In genomic region chr18:73638709-73639108, GRCh38 we compare ENCODE assay signal across 22 cellular contexts.
DNase-seq lines count a peak whose midpoint lies in the region; ATAC-seq and TF ChIP-seq lines count a peak whose summit lies in the region.
"Had no signal": no experiment of that assay in that cellular context is flagged by ENCODE, and none has a peak within 500 bp of the region (broad histone marks: within the 10 kb centered on the region; RNA-seq: fewer than 3 reads in every experiment).

No MANE protein-coding gene starts in this region.

- no peaks in the 10 kb centered on the region for H3K79me1 ChIP-seq in mesenchymal stem cell (replicated peaks; ENCODE audit: low read length, poor library complexity, severe bottlenecking)

- no peaks in the 10 kb centered on the region for H3K9me3 ChIP-seq in mesenchymal stem cell (ENCODE audit: control insufficient read depth, low read length)
- H3K9me3 ChIP-seq: sigmoid colon, thoracic aorta had no signal

- H3K27ac ChIP-seq in RWPE1, result no peak overlapping the region
- H3K27ac ChIP-seq in mesenchymal stem cell (ENCODE audit: low read length, poor library complexity, severe bottlenecking), result no peak overlapping the region
- H3K27ac ChIP-seq: brain microvascular endothelial cell, sigmoid colon, thoracic aorta had no signal

- H3K27me3 Mint-ChIP-seq in activated CD8-positive, alpha-beta T cell treated with anti-CD3 and anti-CD28 coated beads for 36 hours, result no peaks in the 10 kb centered on the region
- H3K27me3 Mint-ChIP-seq: CD4-positive, alpha-beta memory T cell; stimulated activated naive B cell treated with anti-CD40 and anti-IgM and Interleukin-4, amounts not matched to agents 10 μg/mL and 1 μg/mL and 100 μg/mL, for 72 hours had no signal

- no peak for TF ChIP-seq CTCF in RWPE1 (conservative IDR thresholded peaks at IDR 0.05; ENCODE audit: low read depth)
- no peak for TF ChIP-seq CTCF in activated CD8-positive, alpha-beta T cell treated with anti-CD3 and anti-CD28 coated beads for 36 hours (IDR thresholded peaks at IDR 0.05)

- H4K8ac ChIP-seq in mesenchymal stem cell (ENCODE audit: low read length), result no peak overlapping the region

- no peak overlapping the region for H2AFZ ChIP-seq in mesenchymal stem cell (ENCODE audit: low read depth, low read length)
- H2AFZ ChIP-seq: GM23338 had no signal

- no peak overlapping the region for H2AK5ac ChIP-seq in mesenchymal stem cell (ENCODE audit: low read length, severe bottlenecking)

- H2BK120ac ChIP-seq in mesenchymal stem cell (ENCODE audit: low read depth, low read length), result no peak overlapping the region

- H3K9me3 Mint-ChIP-seq in activated CD8-positive, alpha-beta T cell treated with anti-CD3 and anti-CD28 coated beads for 36 hours, result no peaks in the 10 kb centered on the region
- H3K9me3 Mint-ChIP-seq: GM23338; mesothelial cell of epicardium; stimulated activated naive B cell treated with anti-CD40 and anti-IgM and Interleukin-4, amounts not matched to agents 10 μg/mL and 1 μg/mL and 100 μg/mL, for 72 hours had no signal

- CTCF ChIA-PET in RWPE1 (lab: Yijun Ruan, JAX), result no interaction called here
- CTCF ChIA-PET in activated CD8-positive, alpha-beta T cell treated with anti-CD3 and anti-CD28 coated beads for 36 hours (lab: Charles Lee), result no interaction called here

- H3K4me1 Mint-ChIP-seq in activated CD8-positive, alpha-beta T cell treated with anti-CD3 and anti-CD28 coated beads for 36 hours (ENCODE audit: low read depth), result no peaks in the 10 kb centered on the region
- H3K4me1 Mint-ChIP-seq: CD4-positive, alpha-beta memory T cell; natural killer cell; stimulated activated naive B cell treated with anti-CD40 and anti-IgM and Interleukin-4, amounts not matched to agents 10 μg/mL and 1 μg/mL and 100 μg/mL, for 72 hours had no signal

- no peak overlapping the region for H3K4ac ChIP-seq in mesenchymal stem cell (ENCODE audit: low read depth in 1 of 2, low read length in 2 of 2)

- H3K4me3 Mint-ChIP-seq in activated CD8-positive, alpha-beta T cell treated with anti-CD3 and anti-CD28 coated beads for 36 hours, result no peak overlapping the region
- H3K4me3 Mint-ChIP-seq: CD4-positive, alpha-beta memory T cell; GM23338; mesothelial cell of epicardium; natural killer cell; stimulated activated naive B cell treated with anti-CD40 and anti-IgM and Interleukin-4, amounts not matched to agents 10 μg/mL and 1 μg/mL and 100 μg/mL, for 72 hours had no signal

- H2BK15ac ChIP-seq in mesenchymal stem cell (ENCODE audit: low read depth, poor library complexity, severe bottlenecking), result no peak overlapping the region

- no peak overlapping the region for H3K18ac ChIP-seq in mesenchymal stem cell (ENCODE audit: low read depth in 1 of 2, low read length in 2 of 2)

- DNase-seq in GM03348 (ENCODE audit: low spot score) (peak; percentile 25), RWPE1 (ENCODE audit: low spot score) (peak; percentile 43), dedifferentiated amniotic fluid mesenchymal stem cell (ENCODE audit: extremely low spot score) (peak; percentile 17), mesenchymal stem cell (peak; percentile 33), amygdala (lab: John Stamatoyannopoulos, UW) (no peak), HuH-7 (ENCODE audit: low spot score) (no peak)
- no peak for DNase-seq in activated CD8-positive, alpha-beta T cell treated with anti-CD3 and anti-CD28 coated beads for 36 hours
- DNase-seq: activated CD4-positive, CD25-positive, alpha-beta regulatory T cell; brain microvascular endothelial cell; CD4-positive, alpha-beta memory T cell; cortex of kidney; KBM-7; left cardiac atrium; natural killer cell; NCI-H1694; sigmoid colon; stimulated activated naive B cell treated with anti-CD40 and anti-IgM and Interleukin-4, amounts not matched to agents 10 μg/mL and 1 μg/mL and 100 μg/mL, for 72 hours; T-helper 9 cell had no signal

- intact Hi-C loops in activated CD8-positive, alpha-beta T cell treated with anti-CD3 and anti-CD28 coated beads for 36 hours (cut with micrococcal nuclease), result no loop called here

- POLR2A ChIA-PET in RWPE1 (lab: Yijun Ruan, JAX; ENCODE audit: low non-redundant PET), result no interaction called here
- POLR2A ChIA-PET in activated CD8-positive, alpha-beta T cell treated with anti-CD3 and anti-CD28 coated beads for 36 hours (lab: Charles Lee), result no interaction called here

- H3K36me3 ChIP-seq in mesenchymal stem cell (ENCODE audit: control insufficient read depth in 1 of 2, insufficient read depth in 2 of 2, low read depth in 1 of 2, low read length in 2 of 2), result no peaks in the 10 kb centered on the region
- H3K36me3 ChIP-seq: brain microvascular endothelial cell, sigmoid colon, thoracic aorta had no signal

- no peaks in the 10 kb centered on the region for H3K36me3 Mint-ChIP-seq in activated CD8-positive, alpha-beta T cell treated with anti-CD3 and anti-CD28 coated beads for 36 hours (ENCODE audit: low read depth)
- H3K36me3 Mint-ChIP-seq: activated naive CD4-positive, alpha-beta T cell treated with anti-CD3 and anti-CD28 coated beads, Interleukin-2, amount 50 U/mL, for 72 hours; CD4-positive, alpha-beta memory T cell; mesothelial cell of epicardium; stimulated activated naive B cell treated with anti-CD40 and anti-IgM and Interleukin-4, amounts not matched to agents 10 μg/mL and 1 μg/mL and 100 μg/mL, for 72 hours had no signal

- no peak overlapping the region for H3K23ac ChIP-seq in mesenchymal stem cell (ENCODE audit: low read length in 2 of 2)

- no peak overlapping the region for H2BK12ac ChIP-seq in mesenchymal stem cell (ENCODE audit: low read length in 2 of 2)

- no peak overlapping the region for H3K4me3 ChIP-seq in mesenchymal stem cell (ENCODE audit: insufficient read depth in 1 of 2, low read depth in 1 of 2, low read length in 2 of 2)
- H3K4me3 ChIP-seq: GM23338, sigmoid colon, thoracic aorta had no signal

- H3K4me1 ChIP-seq in mesenchymal stem cell (ENCODE audit: control insufficient read depth, insufficient read depth, low read depth, low read length), result no peaks in the 10 kb centered on the region
- H3K4me1 ChIP-seq: sigmoid colon had no signal

- no peak for ATAC-seq in activated CD8-positive, alpha-beta T cell treated with anti-CD3 and anti-CD28 coated beads for 36 hours
- ATAC-seq: activated naive CD4-positive, alpha-beta T cell treated with anti-CD3 and anti-CD28 coated beads, Interleukin-2, amount 50 U/mL, for 72 hours; GM23338; left cardiac atrium; natural killer cell; stimulated activated naive B cell treated with anti-CD40 and anti-IgM and Interleukin-4, amounts not matched to agents 10 μg/mL and 1 μg/mL and 100 μg/mL, for 72 hours had no signal

- H3K27ac Mint-ChIP-seq in activated CD8-positive, alpha-beta T cell treated with anti-CD3 and anti-CD28 coated beads for 36 hours, result no peak overlapping the region
- H3K27ac Mint-ChIP-seq: activated naive CD4-positive, alpha-beta T cell treated with anti-CD3 and anti-CD28 coated beads, Interleukin-2, amount 50 U/mL, for 72 hours; CD4-positive, alpha-beta memory T cell; GM23338; mesothelial cell of epicardium; natural killer cell; stimulated activated naive B cell treated with anti-CD40 and anti-IgM and Interleukin-4, amounts not matched to agents 10 μg/mL and 1 μg/mL and 100 μg/mL, for 72 hours had no signal

- no peak overlapping the region for H3K14ac ChIP-seq in mesenchymal stem cell (ENCODE audit: low read length in 2 of 2)

- H3K9ac ChIP-seq in mesenchymal stem cell (ENCODE audit: low read length), result no peak overlapping the region

- no peak overlapping the region for H3K4me2 ChIP-seq in mesenchymal stem cell (ENCODE audit: low read length, poor library complexity, severe bottlenecking)
- H3K4me2 ChIP-seq: GM23338 had no signal

- no peak overlapping the region for H4K91ac ChIP-seq in mesenchymal stem cell (ENCODE audit: low read length)

- no peaks in the 10 kb centered on the region for H3K27me3 ChIP-seq in mesenchymal stem cell (ENCODE audit: control insufficient read depth in 1 of 2, insufficient read depth in 1 of 2, low read length in 2 of 2)
- H3K27me3 ChIP-seq: brain microvascular endothelial cell, sigmoid colon had no signal

- no peak overlapping the region for H2BK5ac ChIP-seq in mesenchymal stem cell (ENCODE audit: low read depth, low read length, poor library complexity, severe bottlenecking)

Comparison
In these comparisons a context has a peak if more than half of its experiments do, and no peak if none do; other contexts are left out.
1. DNase-seq: peak in GM03348 (single experiment), RWPE1 (single experiment), dedifferentiated amniotic fluid mesenchymal stem cell (single experiment) and mesenchymal stem cell (single experiment); none in amygdala (0 of 56), activated CD8-positive, alpha-beta T cell treated with anti-CD3 and anti-CD28 coated beads for 36 hours (single experiment) and HuH-7 (single experiment).